1 cellular context compared by ENCODE assay signal in the genomic region with DNA sequence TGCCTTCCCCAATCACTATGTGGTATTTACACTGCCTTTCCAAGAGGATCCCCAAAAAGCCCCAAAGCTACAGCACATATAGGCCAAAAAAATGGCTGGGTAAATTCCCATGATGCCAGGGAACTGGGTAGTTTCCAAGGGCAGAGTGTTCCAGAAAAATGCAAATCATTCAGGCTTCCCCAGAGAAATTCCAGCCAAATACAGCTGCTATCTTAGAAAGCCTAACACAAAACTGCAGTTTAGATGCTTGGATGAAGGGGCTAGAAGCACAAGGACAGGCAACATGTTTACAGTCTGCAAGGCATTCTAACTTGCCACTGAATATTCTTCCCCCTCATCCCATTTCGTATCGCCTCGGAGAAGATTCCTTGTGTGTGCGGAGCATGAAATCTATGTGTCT.
TF ChIP-seq lines count a peak whose summit lies in the region.

No MANE protein-coding gene starts in this region.

TF ChIP-seq in HepG2, 621 proteins besides CTCF, POLR2A, EP300 and RAD21:
- TF ChIP-seq ZNF205 (CRISPR knock-in tag; IDR thresholded peaks at IDR 0.05) (no peak), SCMH1 (CRISPR knock-in tag; IDR thresholded peaks at IDR 0.05; ENCODE audit: borderline replicate concordance) (no peak), NR3C1 (CRISPR knock-in tag; IDR thresholded peaks at IDR 0.05) (no peak), HOXA3 (CRISPR knock-in tag; IDR thresholded peaks at IDR 0.05) (no peak), ZNF562 (CRISPR knock-in tag; IDR thresholded peaks at IDR 0.05; ENCODE audit: borderline replicate concordance) (no peak), BRF2 (CRISPR knock-in tag; IDR thresholded peaks at IDR 0.05) (no peak), REPIN1 (CRISPR knock-in tag; IDR thresholded peaks at IDR 0.05; ENCODE audit: borderline replicate concordance, low read depth) (no peak), NFKBIZ (CRISPR knock-in tag; IDR thresholded peaks at IDR 0.05) (no peak), MAFK (conservative IDR thresholded peaks at IDR 0.05 in 1 of 2, IDR thresholded peaks at IDR 0.05 in 1 of 2; ENCODE audit: low read length in 2 of 2) (no peak), HCFC1 (IDR thresholded peaks at IDR 0.05; ENCODE audit: low read depth, low read length) (no peak), NKX3-1 (CRISPR knock-in tag; IDR thresholded peaks at IDR 0.05) (no peak), ZIK1 (CRISPR knock-in tag; IDR thresholded peaks at IDR 0.05; ENCODE audit: borderline replicate concordance, low read depth) (no peak), GPN1 (CRISPR knock-in tag; IDR thresholded peaks at IDR 0.05; ENCODE audit: borderline replicate concordance) (no peak), ARID2 (CRISPR knock-in tag; IDR thresholded peaks at IDR 0.05; ENCODE audit: borderline replicate concordance) (no peak), ZC3H4 (CRISPR knock-in tag; IDR thresholded peaks at IDR 0.05; ENCODE audit: borderline replicate concordance) (no peak)
- TF ChIP-seq, protein P1, sequence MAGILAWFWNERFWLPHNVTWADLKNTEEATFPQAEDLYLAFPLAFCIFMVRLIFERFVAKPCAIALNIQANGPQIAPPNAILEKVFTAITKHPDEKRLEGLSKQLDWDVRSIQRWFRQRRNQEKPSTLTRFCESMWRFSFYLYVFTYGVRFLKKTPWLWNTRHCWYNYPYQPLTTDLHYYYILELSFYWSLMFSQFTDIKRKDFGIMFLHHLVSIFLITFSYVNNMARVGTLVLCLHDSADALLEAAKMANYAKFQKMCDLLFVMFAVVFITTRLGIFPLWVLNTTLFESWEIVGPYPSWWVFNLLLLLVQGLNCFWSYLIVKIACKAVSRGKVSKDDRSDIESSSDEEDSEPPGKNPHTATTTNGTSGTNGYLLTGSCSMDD (CRISPR knock-in tag; IDR thresholded peaks at IDR 0.05) = no peak
- TF ChIP-seq, protein P2, sequence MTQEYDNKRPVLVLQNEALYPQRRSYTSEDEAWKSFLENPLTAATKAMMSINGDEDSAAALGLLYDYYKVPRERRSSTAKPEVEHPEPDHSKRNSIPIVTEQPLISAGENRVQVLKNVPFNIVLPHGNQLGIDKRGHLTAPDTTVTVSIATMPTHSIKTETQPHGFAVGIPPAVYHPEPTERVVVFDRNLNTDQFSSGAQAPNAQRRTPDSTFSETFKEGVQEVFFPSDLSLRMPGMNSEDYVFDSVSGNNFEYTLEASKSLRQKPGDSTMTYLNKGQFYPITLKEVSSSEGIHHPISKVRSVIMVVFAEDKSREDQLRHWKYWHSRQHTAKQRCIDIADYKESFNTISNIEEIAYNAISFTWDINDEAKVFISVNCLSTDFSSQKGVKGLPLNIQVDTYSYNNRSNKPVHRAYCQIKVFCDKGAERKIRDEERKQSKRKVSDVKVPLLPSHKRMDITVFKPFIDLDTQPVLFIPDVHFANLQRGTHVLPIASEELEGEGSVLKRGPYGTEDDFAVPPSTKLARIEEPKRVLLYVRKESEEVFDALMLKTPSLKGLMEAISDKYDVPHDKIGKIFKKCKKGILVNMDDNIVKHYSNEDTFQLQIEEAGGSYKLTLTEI (CRISPR knock-in tag; conservative IDR thresholded peaks at IDR 0.05) = no peak
- TF ChIP-seq, protein P3, sequence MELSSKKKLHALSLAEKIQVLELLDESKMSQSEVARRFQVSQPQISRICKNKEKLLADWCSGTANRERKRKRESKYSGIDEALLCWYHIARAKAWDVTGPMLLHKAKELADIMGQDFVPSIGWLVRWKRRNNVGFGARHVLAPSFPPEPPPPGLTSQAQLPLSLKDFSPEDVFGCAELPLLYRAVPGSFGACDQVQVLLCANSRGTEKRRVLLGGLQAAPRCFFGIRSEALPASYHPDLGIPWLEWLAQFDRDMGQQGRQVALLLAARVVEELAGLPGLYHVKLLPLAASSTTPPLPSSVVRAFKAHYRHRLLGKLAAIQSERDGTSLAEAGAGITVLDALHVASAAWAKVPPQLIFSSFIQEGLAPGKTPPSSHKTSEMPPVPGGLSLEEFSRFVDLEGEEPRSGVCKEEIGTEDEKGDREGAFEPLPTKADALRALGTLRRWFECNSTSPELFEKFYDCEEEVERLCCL (CRISPR knock-in tag; IDR thresholded peaks at IDR 0.05; ENCODE audit: borderline replicate concordance) = no peak
